ENCODE assay signal across 8 cellular contexts in genomic region chr4:38868055-38868965, GRCh38. TPM values are rescaled to one million over a fixed set of nuclear protein-coding genes. Genes with fewer than 3 reads are reported as not detected.
DNase-seq lines count a peak whose midpoint lies in the region; ATAC-seq, FAIRE-seq and TF ChIP-seq lines count a peak whose summit lies in the region.

No MANE protein-coding gene starts in this region.

- H3K4me3 Mint-ChIP-seq in CD4-positive, CD25-positive, alpha-beta regulatory T cell, result peak overlapping the region in 3 of 4 donors; percentile 17 to 78 (median 65)
- H3K4me3 Mint-ChIP-seq in stimulated activated naive B cell treated with anti-CD40 and anti-IgM and Interleukin-4, amounts not matched to agents 10 μg/mL and 1 μg/mL and 100 μg/mL, for 72 hours, result peak overlapping the region; percentile 85 to 86

- no peak overlapping the region for H3K4me3 ChIP-seq in CD4-positive, CD25-positive, alpha-beta regulatory T cell (ENCODE audit: low read depth, low read length)
- H3K4me3 ChIP-seq in K562 (peak overlapping the region; percentile 71), kidney (ENCODE audit: low read length in 2 of 2) (peak overlapping the region; percentile 71 to 73)

- ATAC-seq in CD4-positive, CD25-positive, alpha-beta regulatory T cell (ENCODE audit: low read depth in 2 of 2), result no peak
- peak; percentile 33 for ATAC-seq in HG03280 (IDR thresholded peaks at IDR 0.05; ENCODE audit: unreplicated experiment)
- peak; percentile 9 for ATAC-seq in K562
- ATAC-seq in stimulated activated naive B cell treated with anti-CD40 and anti-IgM and Interleukin-4, amounts not matched to agents 10 μg/mL and 1 μg/mL and 100 μg/mL, for 72 hours (replicated peaks), result peak; percentile 44 to 48
- ATAC-seq in GM21723 (IDR thresholded peaks at IDR 0.05; ENCODE audit: unreplicated experiment), result no peak
- ATAC-seq in HG02610 (IDR thresholded peaks at IDR 0.05; ENCODE audit: unreplicated experiment), result no peak
- ATAC-seq in HG03342 (IDR thresholded peaks at IDR 0.05; ENCODE audit: unreplicated experiment), result no peak

- peak overlapping the region; percentile 86 for H3K4me2 ChIP-seq in K562 (ENCODE audit: insufficient read depth, low read length)

- H3K27ac ChIP-seq in CD4-positive, CD25-positive, alpha-beta regulatory T cell (ENCODE audit: insufficient read depth, low read length, poor library complexity, severe bottlenecking), result no peak overlapping the region
- H3K27ac ChIP-seq in K562 (ENCODE audit: extremely low read depth, low read depth, low read length) (peak overlapping the region; percentile 79; the same call in 2 of the 3 replicates), kidney (ENCODE audit: low read depth in 2 of 2, low read length in 2 of 2) (peak overlapping the region; percentile 79 to 86)

- H3K9ac ChIP-seq in K562 (ENCODE audit: insufficient read depth in 1 of 2, low read depth in 2 of 2, low read length in 2 of 2), result peak overlapping the region; percentile 91 to 98
- H3K9ac ChIP-seq in kidney (ENCODE audit: low read length in 2 of 2), result peak overlapping the region; percentile 82 to 89

- H4K20me1 ChIP-seq in K562 (replicated peaks; ENCODE audit: control insufficient read depth, insufficient read depth, low read length), result 0 out of 2 replicates have a peak, but pooled peaks cover 3% of the 10 kb centered on the region

- peaks cover 5% of the 10 kb centered on the region for H3K36me3 Mint-ChIP-seq in CD4-positive, CD25-positive, alpha-beta regulatory T cell
- peaks cover 0 to 2% of the 10 kb centered on the region in 2 donors for H3K36me3 Mint-ChIP-seq in stimulated activated naive B cell treated with anti-CD40 and anti-IgM and Interleukin-4, amounts not matched to agents 10 μg/mL and 1 μg/mL and 100 μg/mL, for 72 hours

- H3K9me3 ChIP-seq in CD4-positive, CD25-positive, alpha-beta regulatory T cell (ENCODE audit: control insufficient read depth in 2 of 2, low read length in 2 of 2), result no peaks in the 10 kb centered on the region
- H3K9me3 ChIP-seq in K562 (replicated peaks; ENCODE audit: control insufficient read depth, insufficient read depth, low read depth, low read length), result no peaks in the 10 kb centered on the region
- no peaks in the 10 kb centered on the region for H3K9me3 ChIP-seq in kidney (ENCODE audit: control insufficient read depth in 1 of 2, low read length in 2 of 2)

- peaks cover 18% of the 10 kb centered on the region for H3K27me3 ChIP-seq in CD4-positive, CD25-positive, alpha-beta regulatory T cell (ENCODE audit: control insufficient read depth, insufficient read depth, low read length)
- no peaks in the 10 kb centered on the region for H3K27me3 ChIP-seq in K562 (ENCODE audit: control insufficient read depth in 2 of 2, insufficient read depth in 2 of 2, low read length in 2 of 2)

- no peaks in the 10 kb centered on the region for H3K36me3 ChIP-seq in CD4-positive, CD25-positive, alpha-beta regulatory T cell (ENCODE audit: control insufficient read depth, insufficient read depth, low read length)
- H3K36me3 ChIP-seq in K562 (ENCODE audit: control insufficient read depth, insufficient read depth, low read length), result no peaks in the 10 kb centered on the region; the same call in 2 of the 3 replicates
- no peaks in the 10 kb centered on the region for H3K36me3 ChIP-seq in kidney (ENCODE audit: control insufficient read depth in 1 of 2, insufficient read depth in 2 of 2, low read length in 2 of 2)

- intact Hi-C loops in K562 (cut with micrococcal nuclease) (no loop called here), kidney (cut with DNase I) (no loop called here)

- H3K9me3 Mint-ChIP-seq in CD4-positive, CD25-positive, alpha-beta regulatory T cell, result no peaks in the 10 kb centered on the region
- H3K9me3 Mint-ChIP-seq in stimulated activated naive B cell treated with anti-CD40 and anti-IgM and Interleukin-4, amounts not matched to agents 10 μg/mL and 1 μg/mL and 100 μg/mL, for 72 hours, result no peaks in the 10 kb centered on the region

- BruUV-seq in K562 (replicated peaks; lab: Mats Ljungman, UMichigan), result no TSS peak

- TF ChIP-seq EP300 in K562 (IDR thresholded peaks at IDR 0.05; ENCODE audit: low read length), result no peak

- FAIRE-seq in K562 (lab: Jason Lieb, UNC), result no peak
- no peak for FAIRE-seq in kidney (lab: Jason Lieb, UNC)

- POLR2A ChIA-PET in K562 (lab: Yijun Ruan, JAX), result interaction anchor here (1.5 kb wide), 1 partner anchor 9 kb away, joined by 5 read pairs; no protein-coding TSS in a partner anchor

- CTCF ChIA-PET in K562 (lab: Yijun Ruan, JAX; ENCODE audit: low intra/inter-chr PET ratio), result no interaction called here

- WGBS in K562 (ENCODE audit: insufficient coverage, low coverage, missing lambda C conversion rate), result 38% methylated on average over 23 of the region's 30 CpGs

- no peaks in the 10 kb centered on the region for H3K9me1 ChIP-seq in K562 (ENCODE audit: control insufficient read depth, insufficient read depth, low read length)

- no peak for TF ChIP-seq RAD21 in K562 (CRISPR knock-in tag; conservative IDR thresholded peaks at IDR 0.05 in 1 of 2, IDR thresholded peaks at IDR 0.05 in 1 of 2)

- TF ChIP-seq CTCF in K562 (IDR thresholded peaks at IDR 0.05 in 2 of 3, conservative IDR thresholded peaks at IDR 0.05 in 1 of 3; ENCODE audit: insufficient read depth in 2 of 3, low read depth in 1 of 3, low read length in 3 of 3) (no peak), kidney (IDR thresholded peaks at IDR 0.05; ENCODE audit: borderline replicate concordance, extremely low read depth, insufficient read depth) (no peak)

- H3K79me2 ChIP-seq in K562 (ENCODE audit: control insufficient read depth, insufficient read depth, low read length), result peaks cover 8% of the 10 kb centered on the region; the same call in 1 of the 3 replicates

- peak overlapping the region; percentile 93 for H2AFZ ChIP-seq in K562 (ENCODE audit: low read depth, low read length)

- TF ChIP-seq POLR2A in K562 (conservative IDR thresholded peaks at IDR 0.05), result no peak

- no peak for DNase-seq in CD4-positive, CD25-positive, alpha-beta regulatory T cell
- DNase-seq in K562 (ENCODE audit: extremely low read depth in 1 of 4, low spot score in 3 of 4), result peak in 2 of 4 experiments; percentile 16 to 20
- no peak for DNase-seq in kidney
- no peak for DNase-seq in stimulated activated naive B cell treated with anti-CD40 and anti-IgM and Interleukin-4, amounts not matched to agents 10 μg/mL and 1 μg/mL and 100 μg/mL, for 72 hours

- H3K27me3 Mint-ChIP-seq in CD4-positive, CD25-positive, alpha-beta regulatory T cell, result peaks cover 30% of the 10 kb centered on the region
- H3K27me3 Mint-ChIP-seq in stimulated activated naive B cell treated with anti-CD40 and anti-IgM and Interleukin-4, amounts not matched to agents 10 μg/mL and 1 μg/mL and 100 μg/mL, for 72 hours, result no peaks in the 10 kb centered on the region

- no peak overlapping the region for H3K27ac Mint-ChIP-seq in CD4-positive, CD25-positive, alpha-beta regulatory T cell
- H3K27ac Mint-ChIP-seq in stimulated activated naive B cell treated with anti-CD40 and anti-IgM and Interleukin-4, amounts not matched to agents 10 μg/mL and 1 μg/mL and 100 μg/mL, for 72 hours, result peak overlapping the region; percentile 73

- in situ Hi-C loops in K562 (cut with MboI), result no loop called here

- H3K4me1 Mint-ChIP-seq in CD4-positive, CD25-positive, alpha-beta regulatory T cell, result peaks cover 3 to 18% (median 5%) of the 10 kb centered on the region in 4 donors
- H3K4me1 Mint-ChIP-seq in stimulated activated naive B cell treated with anti-CD40 and anti-IgM and Interleukin-4, amounts not matched to agents 10 μg/mL and 1 μg/mL and 100 μg/mL, for 72 hours, result peaks cover 7 to 18% of the 10 kb centered on the region in 2 donors

- H3K4me1 ChIP-seq in CD4-positive, CD25-positive, alpha-beta regulatory T cell (ENCODE audit: control insufficient read depth, insufficient read depth, low read length, poor library complexity, severe bottlenecking), result peaks cover 3% of the 10 kb centered on the region
- H3K4me1 ChIP-seq in K562 (replicated peaks in 1 of 2; ENCODE audit: control insufficient read depth in 2 of 2, insufficient read depth in 2 of 2, low read length in 2 of 2) (peaks cover 14 to 25% of the 10 kb centered on the region in 2 experiments), kidney (ENCODE audit: control insufficient read depth in 1 of 2, insufficient read depth in 1 of 2, low read depth in 1 of 2, low read length in 2 of 2) (peaks cover 13 to 17% of the 10 kb centered on the region in 2 donors)

RNA-seq across cellular contexts. Expression of gene FAM114A1, which starts 0.7 kb away (rescaled TPM):
- total RNA-seq in CD4-positive, CD25-positive, alpha-beta regulatory T cell, result not detected
- polyA plus RNA-seq in CD4-positive, CD25-positive, alpha-beta regulatory T cell, result not detected
- total RNA-seq in K562 (2011; cell fraction: chromatin; rRNA removed; ENCODE audit: low replicate concordance), result 39.9 and 41.6 TPM in 2 replicates
- total RNA-seq in K562 (2011; cell fraction: nucleolus; rRNA removed), result 22.4 and 27.0 TPM in 2 replicates
- 20.4 and 26.9 TPM in 2 replicates for total RNA-seq in K562 (2011; cell fraction: nucleoplasm; rRNA removed)
- 2.6 and 3.1 TPM in 2 replicates for total RNA-seq in K562 (2014; rRNA removed)
- total RNA-seq in K562 (2014; rRNA removed; fragmentation: Illumina TruSeq; extraction: Trizol), result 4.3 and 5.3 TPM in 2 replicates
- 4.4 and 5.0 TPM in 2 replicates for total RNA-seq in K562 (2015; rRNA removed; fragmentation: Illumina TruSeq; extraction: Trizol)
- 5.1 and 6.6 TPM in 2 replicates for total RNA-seq in K562 (2021)
- polyA plus RNA-seq in K562 (2011; rRNA removed), result 12.0 and 25.4 TPM in 2 replicates
- polyA plus RNA-seq in K562 (2011; cell fraction: cytosol; rRNA removed), result 12.8 and 23.1 TPM in 2 replicates
- 12.7 and 20.4 TPM in 2 replicates for polyA plus RNA-seq in K562 (2011; cell fraction: nucleus; rRNA removed)
- polyA plus RNA-seq in K562 (2012), result 3.7 and 6.7 TPM in 2 replicates
- polyA plus RNA-seq in K562 (2014; fragmentation: Illumina TruSeq; extraction: Trizol), result 3.4 and 5.4 TPM in 2 replicates
- 1 to 10 TPM; 1.8 to 2.6 TPM for polyA plus RNA-seq in K562 (2014; fragmentation: Nextera tagmentation; extraction: Ambion mirVana)
- 4.5 and 5.3 TPM in 2 replicates for polyA plus RNA-seq in K562 (2014; rRNA removed)
- 13.6 and 24.1 TPM in 2 replicates for polyA minus RNA-seq in K562 (2011; rRNA and poly(A)+ RNA removed)
- polyA minus RNA-seq in K562 (2011; cell fraction: cytosol; rRNA and poly(A)+ RNA removed), result 3.8 and 7.8 TPM in 2 replicates
- 6.9 and 27.2 TPM in 2 replicates for polyA minus RNA-seq in K562 (2011; cell fraction: nucleus; rRNA and poly(A)+ RNA removed)
- 31.1 TPM for total RNA-seq in kidney
- polyA plus RNA-seq in kidney (ENCODE audit: insufficient read depth, low read depth, low replicate concordance), result 10.8 TPM

RNA-seq across cellular contexts. Expression of gene TLR6, which starts 11.7 kb away (rescaled TPM):
- 2.2 TPM for total RNA-seq in CD4-positive, CD25-positive, alpha-beta regulatory T cell
- polyA plus RNA-seq in CD4-positive, CD25-positive, alpha-beta regulatory T cell, result 1 to 10 TPM in 1 of 4 donors, under 1 TPM in 3; 0.39 to 2.3 (median 0.82) TPM
- 1.7 and 5.7 TPM in 2 replicates for total RNA-seq in K562 (2011; cell fraction: chromatin; rRNA removed; ENCODE audit: low replicate concordance)
- 1.0 and 1.4 TPM in 2 replicates for total RNA-seq in K562 (2011; cell fraction: nucleolus; rRNA removed)
- total RNA-seq in K562 (2011; cell fraction: nucleoplasm; rRNA removed), result 2.3 and 3.6 TPM in 2 replicates
- total RNA-seq in K562 (2014; rRNA removed) (0.64 and 0.65 TPM in 2 replicates), K562 (2014; rRNA removed; fragmentation: Illumina TruSeq; extraction: Trizol) (1.4 and 1.6 TPM in 2 replicates), K562 (2015; rRNA removed; fragmentation: Illumina TruSeq; extraction: Trizol) (0.68 and 0.91 TPM in 2 replicates), K562 (2021) (0.95 and 1.5 TPM in 2 replicates), kidney (6.1 TPM)
- polyA plus RNA-seq in K562 (2011; rRNA removed) (0.69 and 1.9 TPM in 2 replicates), K562 (2014; fragmentation: Illumina TruSeq; extraction: Trizol) (1.1 and 1.3 TPM in 2 replicates), K562 (2014; fragmentation: Nextera tagmentation; extraction: Ambion mirVana) (under 1 TPM; 0.08 to 0.45 TPM), K562 (2014; rRNA removed) (0.62 and 1.00 TPM in 2 replicates), kidney (ENCODE audit: insufficient read depth, low read depth, low replicate concordance) (0.62 TPM)
- polyA plus RNA-seq in K562 (2011; cell fraction: cytosol; rRNA removed), result 0.36 and 0.41 TPM in 2 replicates
- 0.45 and 0.51 TPM in 2 replicates for polyA plus RNA-seq in K562 (2011; cell fraction: nucleus; rRNA removed)
- 0.76 and 1.0 TPM in 2 replicates for polyA plus RNA-seq in K562 (2012)
- polyA minus RNA-seq in K562 (2011; rRNA and poly(A)+ RNA removed), result 1.7 and 2.6 TPM in 2 replicates
- 0.46 and 1.3 TPM in 2 replicates for polyA minus RNA-seq in K562 (2011; cell fraction: cytosol; rRNA and poly(A)+ RNA removed)
- 0.54 and 0.67 TPM in 2 replicates for polyA minus RNA-seq in K562 (2011; cell fraction: nucleus; rRNA and poly(A)+ RNA removed)

Comparison
In these comparisons a context has a peak if more than half of its experiments do, and no peak if none do; other contexts are left out.
1. ATAC-seq: peak in HG03280 (single experiment), K562 (single experiment) and stimulated activated naive B cell treated with anti-CD40 and anti-IgM and Interleukin-4, amounts not matched to agents 10 μg/mL and 1 μg/mL and 100 μg/mL, for 72 hours (2 of 2); none in CD4-positive, CD25-positive, alpha-beta regulatory T cell (0 of 2), GM21723 (single experiment), HG02610 (single experiment) and HG03342 (single experiment).